In genomic region chr2:164840458-164840929, GRCh38 we compare ENCODE assay signal across 8 cellular contexts. TPM values are rescaled to one million over a fixed set of nuclear protein-coding genes. Genes with fewer than 3 reads are reported as not detected.
DNase-seq lines count a peak whose midpoint lies in the region; ATAC-seq and TF ChIP-seq lines count a peak whose summit lies in the region.

No MANE protein-coding gene starts in this region.

- TF ChIP-seq CTCF in Calu3 (IDR thresholded peaks at IDR 0.05; ENCODE audit: unreplicated experiment) (no peak), adrenal gland (IDR thresholded peaks at IDR 0.05) (peak in 1 of 6 experiments; percentile 14)

- H3K4me3 ChIP-seq in adrenal gland (peak overlapping the region; percentile 78 to 98 (median 94)), iPS-11a (ENCODE audit: low read depth, low read length) (peak overlapping the region; percentile 56)

- peak overlapping the region; percentile 86 for H3K27ac Mint-ChIP-seq in Calu3 (ENCODE audit: unreplicated experiment)

- peaks cover 14 to 39% of the 10 kb centered on the region in 2 donors for H3K4me1 ChIP-seq in adrenal gland (replicated peaks in 1 of 2)

- WGBS in adrenal gland, 4 donors = 0 to 3% (median 1%) methylated on average over 4 to 12 of the region's 12 CpGs

- H3K9me3 ChIP-seq in adrenal gland (replicated peaks in 1 of 3) = no peaks in the 10 kb centered on the region

- peak overlapping the region; percentile 97 for H3K4me3 Mint-ChIP-seq in Calu3 (ENCODE audit: low read depth, unreplicated experiment)

- peak in 1 of 2 donors; percentile 37 for TF ChIP-seq POLR2A in adrenal gland (IDR thresholded peaks at IDR 0.05)

- peaks cover 18% of the 10 kb centered on the region for H3K4me1 Mint-ChIP-seq in Calu3 (ENCODE audit: low read depth, unreplicated experiment)

- no peaks in the 10 kb centered on the region for H3K27me3 Mint-ChIP-seq in Calu3 (ENCODE audit: unreplicated experiment)

- no TSS peak for BruUV-seq in Calu3 (replicated peaks; lab: Mats Ljungman, UMichigan)

- H3K27ac ChIP-seq in adrenal gland = peak overlapping the region; percentile 91 to 98 (median 95)

- DNase-seq in Calu3 = peak; percentile 83
- peak; percentile 18 for DNase-seq in NCI-H1436 treated with DMSO at 0.1 percent for 48 hours (lab: John Stamatoyannopoulos, UW)
- peak; percentile 68 to 80 (median 74) for DNase-seq in adrenal gland
- DNase-seq in sciatic nerve (ENCODE audit: low spot score) = peak; percentile 72
- no peak for DNase-seq in stimulated activated naive CD4-positive, alpha-beta T cell (lab: John Stamatoyannopoulos, UW)

- peaks cover 38% of the 10 kb centered on the region for H3K36me3 Mint-ChIP-seq in Calu3 (ENCODE audit: insufficient read depth, unreplicated experiment)

- intact Hi-C loops in Calu3 (cut with micrococcal nuclease; ENCODE audit: unreplicated experiment) (loop anchor here (1.0 kb wide), 2 partner anchors 74 to 102 kb away; no protein-coding TSS in a partner anchor), adrenal gland (cut with DNase I) (loop anchor here in 1 of 2 donors (10.0 kb wide), 2 partner anchors 74 to 106 kb away; no protein-coding TSS in a partner anchor), sciatic nerve (cut with DNase I) (no loop called here)

- peak; percentile 56 for ATAC-seq in sciatic nerve
- ATAC-seq in GM19455 (IDR thresholded peaks at IDR 0.05; ENCODE audit: unreplicated experiment) = no peak
- ATAC-seq in GM21786 (IDR thresholded peaks at IDR 0.05; ENCODE audit: unreplicated experiment) = no peak

- H3K36me3 ChIP-seq in adrenal gland (replicated peaks in 1 of 2) = no peaks in the 10 kb centered on the region

- no peaks in the 10 kb centered on the region for H3K9me3 Mint-ChIP-seq in Calu3 (ENCODE audit: low read depth, unreplicated experiment)

- CTCF ChIA-PET in Calu3 (lab: Charles Lee) = interaction anchor here (0.7 to 2.4 kb wide), 5 partner anchors 20 to 105 kb away, joined by 3 to 27 read pairs (median 7); no protein-coding TSS in a partner anchor

- no peaks in the 10 kb centered on the region for H3K27me3 ChIP-seq in adrenal gland

RNA-seq across cellular contexts. Expression of gene COBLL1, which starts 1.1 kb away (rescaled TPM):
- total RNA-seq in Calu3 (2022) = 44.9 and 56.9 TPM in 2 replicates
- 100 to 1,000 TPM; 133 to 365 (median 234) TPM for total RNA-seq in adrenal gland
- polyA plus RNA-seq in adrenal gland = 100 to 1,000 TPM in 1 of 3 donors, 10 to 100 TPM in 2; 25.8 to 212 (median 26.1) TPM
- total RNA-seq in sciatic nerve = 119 TPM

Comparison
In these comparisons a context has a peak if more than half of its experiments do, and no peak if none do; other contexts are left out.
1. DNase-seq: peak in Calu3 (single experiment), NCI-H1436 treated with DMSO at 0.1 percent for 48 hours (single experiment), adrenal gland (7 of 7) and sciatic nerve (single experiment); none in stimulated activated naive CD4-positive, alpha-beta T cell (0 of 6).